In the genomic region with DNA sequence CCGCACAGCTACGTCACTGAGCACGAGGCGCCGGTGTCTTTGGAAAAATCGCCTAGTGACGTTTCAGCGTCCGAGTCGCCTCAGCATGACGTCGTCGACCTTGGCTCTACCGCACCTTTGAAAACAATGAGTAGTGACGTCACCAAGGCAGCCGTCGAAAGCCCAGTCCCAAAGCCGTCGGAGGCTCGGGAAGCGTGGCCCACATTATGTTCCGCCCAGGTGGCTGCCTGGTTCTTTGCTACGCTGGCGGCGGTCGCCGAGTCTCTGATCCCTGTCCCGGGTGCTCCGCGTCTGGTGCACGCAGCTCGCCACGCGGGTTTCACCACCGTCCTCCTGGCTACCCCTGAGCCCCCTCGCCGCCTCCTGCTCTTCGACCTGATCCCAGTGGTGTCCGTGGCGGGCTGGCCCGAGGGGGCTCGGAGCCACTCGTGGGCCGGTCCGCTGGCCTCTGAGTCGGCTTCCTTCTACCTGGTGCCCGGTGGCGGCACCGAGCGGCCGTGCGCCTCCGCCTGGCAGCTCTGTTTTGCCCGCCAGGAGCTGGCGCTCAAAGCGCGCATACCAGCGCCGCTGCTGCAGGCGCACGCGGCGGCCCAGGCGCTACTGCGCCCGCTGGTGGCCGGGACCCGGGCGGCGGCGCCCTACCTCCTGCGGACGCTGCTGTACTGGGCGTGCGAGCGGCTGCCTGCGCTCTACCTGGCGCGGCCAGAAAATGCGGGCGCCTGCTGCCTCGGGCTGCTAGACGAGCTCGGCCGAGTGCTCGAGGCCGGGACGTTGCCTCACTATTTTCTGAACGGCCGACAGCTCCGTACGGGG, we compare ENCODE assay signal across 8 cellular contexts. TPM values are rescaled to one million over a fixed set of nuclear protein-coding genes. Genes with fewer than 3 reads are reported as not detected.
DNase-seq lines count a peak whose midpoint lies in the region; ATAC-seq and TF ChIP-seq lines count a peak whose summit lies in the region.

No MANE protein-coding gene starts in this region.

- DNase-seq in AG09309 (ENCODE audit: low read depth) (peak; percentile 18), NCI-H446 (lab: John Stamatoyannopoulos, UW) (peak; percentile 28 to 81), coronary artery (ENCODE audit: low spot score) (peak; percentile 84), left colon (peak; percentile 74 to 87)
- peak; percentile 87 for DNase-seq in activated CD4-positive, alpha-beta T cell treated with anti-CD3 and anti-CD28 coated beads for 48 hours
- DNase-seq in stimulated activated CD4-positive, alpha-beta T cell treated with anti-CD3 and anti-CD28 coated beads, Interleukin-1b, Interleukin-23, amount 100 ng/mL, for 24 hours (ENCODE audit: low read depth in 4 of 4, low spot score in 1 of 4) = peak; percentile 42 to 76 (median 56)

- ATAC-seq in GM21423 (IDR thresholded peaks at IDR 0.05; ENCODE audit: unreplicated experiment) = peak; percentile 44
- ATAC-seq in left colon = peak; percentile 72
- ATAC-seq in GM21526 (IDR thresholded peaks at IDR 0.05; ENCODE audit: low FRiP score, unreplicated experiment) = no peak

- TF ChIP-seq CTCF in AG09309 (IDR thresholded peaks at IDR 0.05; ENCODE audit: control insufficient read depth, insufficient read depth, low read depth, low read length, missing control alignments) = peak; percentile 54
- peak; percentile 80 for TF ChIP-seq CTCF in coronary artery (IDR thresholded peaks at IDR 0.05)

- H3K27ac ChIP-seq in coronary artery = peak overlapping the region; percentile 40 to 86

- intact Hi-C loops in left colon (cut with DNase I, micrococcal nuclease) = loop anchor here in 1 of 2 donors (10.0 kb wide), 1 partner anchor 82 kb away; the partner anchor contains the start of genes KCTD11 and TMEM95

- peak overlapping the region; percentile 32 for H3K4me3 ChIP-seq in AG09309 (ENCODE audit: control insufficient read depth, low read depth, low read length)
- peak overlapping the region; percentile 74 for H3K4me3 ChIP-seq in coronary artery

RNA-seq across cellular contexts. Expression of gene TMEM102, which starts 1.5 kb away (rescaled TPM):
- total RNA-seq in left colon = 10 to 100 TPM; 19.3 to 20.5 TPM

RNA-seq across cellular contexts. Expression of gene FGF11, which starts 2.5 kb away (rescaled TPM):
- total RNA-seq in left colon = 1 to 10 TPM; 1.2 to 2.3 TPM

RNA-seq across cellular contexts. Expression of gene CHRNB1, which starts 8.1 kb away (rescaled TPM):
- total RNA-seq in left colon = 10 to 100 TPM in 1 of 2 donors, 1 to 10 TPM in 1; 9.6 to 10.7 TPM

RNA-seq across cellular contexts. Expression of gene SPEM3, which starts 8.1 kb away (rescaled TPM):
- total RNA-seq in left colon = not detected

RNA-seq across cellular contexts. Expression of gene SPEM2, which starts 11.3 kb away (rescaled TPM):
- not detected for total RNA-seq in left colon

Comparison
In these comparisons a context has a peak if more than half of its experiments do, and no peak if none do; other contexts are left out.
1. DNase-seq: peak in every context shown above with its lines; median percentile 87 in activated CD4-positive, alpha-beta T cell treated with anti-CD3 and anti-CD28 coated beads for 48 hours; 84 in coronary artery; 80 in left colon; 56 in stimulated activated CD4-positive, alpha-beta T cell treated with anti-CD3 and anti-CD28 coated beads, Interleukin-1b, Interleukin-23, amount 100 ng/mL, for 24 hours; 54 in NCI-H446; 18 in AG09309.